1 cellular context compared by ENCODE assay signal in the genomic region with DNA sequence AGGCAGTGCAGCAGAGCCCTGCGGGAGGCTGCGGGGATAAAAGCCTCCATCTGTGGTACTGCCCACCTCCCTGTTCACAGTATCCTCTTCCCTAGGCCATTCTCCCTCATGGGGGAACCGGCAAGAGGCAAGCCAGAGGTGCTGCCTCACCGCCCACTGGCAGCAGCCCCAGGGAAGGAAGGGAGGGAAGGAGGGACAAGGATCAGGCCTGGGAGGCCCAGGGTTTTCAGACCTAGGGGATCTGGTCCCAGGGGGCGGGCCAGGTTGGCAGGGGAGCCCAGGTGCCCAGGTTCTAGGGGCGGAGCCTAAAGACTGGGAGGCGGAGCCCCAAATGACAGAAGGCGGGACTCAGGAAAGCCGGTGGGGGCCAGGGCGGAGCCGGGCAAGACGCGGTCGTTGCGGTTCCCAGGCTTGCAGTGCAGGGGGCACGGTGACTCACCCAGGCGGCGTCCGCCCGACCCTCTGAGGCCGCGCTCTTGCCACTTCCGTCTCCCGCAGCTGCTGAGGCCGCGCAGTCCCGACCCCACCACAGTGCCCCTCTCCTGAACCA.
TF ChIP-seq lines count a peak whose summit lies in the region.

No MANE protein-coding gene starts in this region.

TF ChIP-seq in H1, 55 proteins besides CTCF, POLR2A, EP300 and RAD21 (continued from another document):
- no peak for TF ChIP-seq EZH2 (IDR thresholded peaks at IDR 0.05; ENCODE audit: low read depth, low read length, severe bottlenecking)
- TF ChIP-seq SIRT6 (IDR thresholded peaks at IDR 0.05; ENCODE audit: low read length), result no peak
- TF ChIP-seq SRF (IDR thresholded peaks at IDR 0.05; ENCODE audit: low read depth, low read length), result no peak
- TF ChIP-seq ASH2L (IDR thresholded peaks at IDR 0.05; ENCODE audit: low read length), result no peak
- TF ChIP-seq HDAC6 (IDR thresholded peaks at IDR 0.05; ENCODE audit: low read depth, low read length), result no peak
- TF ChIP-seq SUZ12 (IDR thresholded peaks at IDR 0.05; ENCODE audit: low read length), result no peak
- no peak for TF ChIP-seq CEBPB (IDR thresholded peaks at IDR 0.05; ENCODE audit: low read depth, low read length)
- TF ChIP-seq, protein P1, sequence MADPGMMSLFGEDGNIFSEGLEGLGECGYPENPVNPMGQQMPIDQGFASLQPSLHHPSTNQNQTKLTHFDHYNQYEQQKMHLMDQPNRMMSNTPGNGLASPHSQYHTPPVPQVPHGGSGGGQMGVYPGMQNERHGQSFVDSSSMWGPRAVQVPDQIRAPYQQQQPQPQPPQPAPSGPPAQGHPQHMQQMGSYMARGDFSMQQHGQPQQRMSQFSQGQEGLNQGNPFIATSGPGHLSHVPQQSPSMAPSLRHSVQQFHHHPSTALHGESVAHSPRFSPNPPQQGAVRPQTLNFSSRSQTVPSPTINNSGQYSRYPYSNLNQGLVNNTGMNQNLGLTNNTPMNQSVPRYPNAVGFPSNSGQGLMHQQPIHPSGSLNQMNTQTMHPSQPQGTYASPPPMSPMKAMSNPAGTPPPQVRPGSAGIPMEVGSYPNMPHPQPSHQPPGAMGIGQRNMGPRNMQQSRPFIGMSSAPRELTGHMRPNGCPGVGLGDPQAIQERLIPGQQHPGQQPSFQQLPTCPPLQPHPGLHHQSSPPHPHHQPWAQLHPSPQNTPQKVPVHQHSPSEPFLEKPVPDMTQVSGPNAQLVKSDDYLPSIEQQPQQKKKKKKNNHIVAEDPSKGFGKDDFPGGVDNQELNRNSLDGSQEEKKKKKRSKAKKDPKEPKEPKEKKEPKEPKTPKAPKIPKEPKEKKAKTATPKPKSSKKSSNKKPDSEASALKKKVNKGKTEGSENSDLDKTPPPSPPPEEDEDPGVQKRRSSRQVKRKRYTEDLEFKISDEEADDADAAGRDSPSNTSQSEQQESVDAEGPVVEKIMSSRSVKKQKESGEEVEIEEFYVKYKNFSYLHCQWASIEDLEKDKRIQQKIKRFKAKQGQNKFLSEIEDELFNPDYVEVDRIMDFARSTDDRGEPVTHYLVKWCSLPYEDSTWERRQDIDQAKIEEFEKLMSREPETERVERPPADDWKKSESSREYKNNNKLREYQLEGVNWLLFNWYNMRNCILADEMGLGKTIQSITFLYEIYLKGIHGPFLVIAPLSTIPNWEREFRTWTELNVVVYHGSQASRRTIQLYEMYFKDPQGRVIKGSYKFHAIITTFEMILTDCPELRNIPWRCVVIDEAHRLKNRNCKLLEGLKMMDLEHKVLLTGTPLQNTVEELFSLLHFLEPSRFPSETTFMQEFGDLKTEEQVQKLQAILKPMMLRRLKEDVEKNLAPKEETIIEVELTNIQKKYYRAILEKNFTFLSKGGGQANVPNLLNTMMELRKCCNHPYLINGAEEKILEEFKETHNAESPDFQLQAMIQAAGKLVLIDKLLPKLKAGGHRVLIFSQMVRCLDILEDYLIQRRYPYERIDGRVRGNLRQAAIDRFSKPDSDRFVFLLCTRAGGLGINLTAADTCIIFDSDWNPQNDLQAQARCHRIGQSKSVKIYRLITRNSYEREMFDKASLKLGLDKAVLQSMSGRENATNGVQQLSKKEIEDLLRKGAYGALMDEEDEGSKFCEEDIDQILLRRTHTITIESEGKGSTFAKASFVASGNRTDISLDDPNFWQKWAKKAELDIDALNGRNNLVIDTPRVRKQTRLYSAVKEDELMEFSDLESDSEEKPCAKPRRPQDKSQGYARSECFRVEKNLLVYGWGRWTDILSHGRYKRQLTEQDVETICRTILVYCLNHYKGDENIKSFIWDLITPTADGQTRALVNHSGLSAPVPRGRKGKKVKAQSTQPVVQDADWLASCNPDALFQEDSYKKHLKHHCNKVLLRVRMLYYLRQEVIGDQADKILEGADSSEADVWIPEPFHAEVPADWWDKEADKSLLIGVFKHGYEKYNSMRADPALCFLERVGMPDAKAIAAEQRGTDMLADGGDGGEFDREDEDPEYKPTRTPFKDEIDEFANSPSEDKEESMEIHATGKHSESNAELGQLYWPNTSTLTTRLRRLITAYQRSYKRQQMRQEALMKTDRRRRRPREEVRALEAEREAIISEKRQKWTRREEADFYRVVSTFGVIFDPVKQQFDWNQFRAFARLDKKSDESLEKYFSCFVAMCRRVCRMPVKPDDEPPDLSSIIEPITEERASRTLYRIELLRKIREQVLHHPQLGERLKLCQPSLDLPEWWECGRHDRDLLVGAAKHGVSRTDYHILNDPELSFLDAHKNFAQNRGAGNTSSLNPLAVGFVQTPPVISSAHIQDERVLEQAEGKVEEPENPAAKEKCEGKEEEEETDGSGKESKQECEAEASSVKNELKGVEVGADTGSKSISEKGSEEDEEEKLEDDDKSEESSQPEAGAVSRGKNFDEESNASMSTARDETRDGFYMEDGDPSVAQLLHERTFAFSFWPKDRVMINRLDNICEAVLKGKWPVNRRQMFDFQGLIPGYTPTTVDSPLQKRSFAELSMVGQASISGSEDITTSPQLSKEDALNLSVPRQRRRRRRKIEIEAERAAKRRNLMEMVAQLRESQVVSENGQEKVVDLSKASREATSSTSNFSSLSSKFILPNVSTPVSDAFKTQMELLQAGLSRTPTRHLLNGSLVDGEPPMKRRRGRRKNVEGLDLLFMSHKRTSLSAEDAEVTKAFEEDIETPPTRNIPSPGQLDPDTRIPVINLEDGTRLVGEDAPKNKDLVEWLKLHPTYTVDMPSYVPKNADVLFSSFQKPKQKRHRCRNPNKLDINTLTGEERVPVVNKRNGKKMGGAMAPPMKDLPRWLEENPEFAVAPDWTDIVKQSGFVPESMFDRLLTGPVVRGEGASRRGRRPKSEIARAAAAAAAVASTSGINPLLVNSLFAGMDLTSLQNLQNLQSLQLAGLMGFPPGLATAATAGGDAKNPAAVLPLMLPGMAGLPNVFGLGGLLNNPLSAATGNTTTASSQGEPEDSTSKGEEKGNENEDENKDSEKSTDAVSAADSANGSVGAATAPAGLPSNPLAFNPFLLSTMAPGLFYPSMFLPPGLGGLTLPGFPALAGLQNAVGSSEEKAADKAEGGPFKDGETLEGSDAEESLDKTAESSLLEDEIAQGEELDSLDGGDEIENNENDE (IDR thresholded peaks at IDR 0.05; ENCODE audit: insufficient replicate concordance, low read length), result no peak
- no peak; the same call in 1 of the 2 replicates for TF ChIP-seq GABPA (IDR thresholded peaks at IDR 0.05; ENCODE audit: borderline replicate concordance, insufficient read depth, low read length)
- TF ChIP-seq PHF8 (conservative IDR thresholded peaks at IDR 0.05; ENCODE audit: low read depth, low read length), result peak; percentile 56
- TF ChIP-seq KDM1A (IDR thresholded peaks at IDR 0.05; ENCODE audit: borderline replicate concordance, low read length), result no peak
- no peak for TF ChIP-seq YY1 (IDR thresholded peaks at IDR 0.05; ENCODE audit: low read depth, low read length)
- peak; percentile 58; the same call in 1 of the 2 replicates for TF ChIP-seq TAF1 (IDR thresholded peaks at IDR 0.05; ENCODE audit: low read depth, low read length)
- TF ChIP-seq, protein P2, sequence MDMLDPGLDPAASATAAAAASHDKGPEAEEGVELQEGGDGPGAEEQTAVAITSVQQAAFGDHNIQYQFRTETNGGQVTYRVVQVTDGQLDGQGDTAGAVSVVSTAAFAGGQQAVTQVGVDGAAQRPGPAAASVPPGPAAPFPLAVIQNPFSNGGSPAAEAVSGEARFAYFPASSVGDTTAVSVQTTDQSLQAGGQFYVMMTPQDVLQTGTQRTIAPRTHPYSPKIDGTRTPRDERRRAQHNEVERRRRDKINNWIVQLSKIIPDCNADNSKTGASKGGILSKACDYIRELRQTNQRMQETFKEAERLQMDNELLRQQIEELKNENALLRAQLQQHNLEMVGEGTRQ (IDR thresholded peaks at IDR 0.05; ENCODE audit: low read length), result no peak
- no peak for TF ChIP-seq FOSL1 (IDR thresholded peaks at IDR 0.05; ENCODE audit: insufficient read depth, low read depth, low read length)
- no peak for TF ChIP-seq CHD1 (IDR thresholded peaks at IDR 0.05; ENCODE audit: low read depth, low read length)
- peak; percentile 51; the same call in 1 of the 2 replicates for TF ChIP-seq TBP (IDR thresholded peaks at IDR 0.05; ENCODE audit: low read depth, low read length)
- no peak for TF ChIP-seq SP4 (IDR thresholded peaks at IDR 0.05; ENCODE audit: low read length)
- TF ChIP-seq, protein P3, sequence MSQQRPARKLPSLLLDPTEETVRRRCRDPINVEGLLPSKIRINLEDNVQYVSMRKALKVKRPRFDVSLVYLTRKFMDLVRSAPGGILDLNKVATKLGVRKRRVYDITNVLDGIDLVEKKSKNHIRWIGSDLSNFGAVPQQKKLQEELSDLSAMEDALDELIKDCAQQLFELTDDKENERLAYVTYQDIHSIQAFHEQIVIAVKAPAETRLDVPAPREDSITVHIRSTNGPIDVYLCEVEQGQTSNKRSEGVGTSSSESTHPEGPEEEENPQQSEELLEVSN (IDR thresholded peaks at IDR 0.05), result no peak
- no peak for TF ChIP-seq BACH1 (IDR thresholded peaks at IDR 0.05; ENCODE audit: low read length)
- TF ChIP-seq, protein P4, sequence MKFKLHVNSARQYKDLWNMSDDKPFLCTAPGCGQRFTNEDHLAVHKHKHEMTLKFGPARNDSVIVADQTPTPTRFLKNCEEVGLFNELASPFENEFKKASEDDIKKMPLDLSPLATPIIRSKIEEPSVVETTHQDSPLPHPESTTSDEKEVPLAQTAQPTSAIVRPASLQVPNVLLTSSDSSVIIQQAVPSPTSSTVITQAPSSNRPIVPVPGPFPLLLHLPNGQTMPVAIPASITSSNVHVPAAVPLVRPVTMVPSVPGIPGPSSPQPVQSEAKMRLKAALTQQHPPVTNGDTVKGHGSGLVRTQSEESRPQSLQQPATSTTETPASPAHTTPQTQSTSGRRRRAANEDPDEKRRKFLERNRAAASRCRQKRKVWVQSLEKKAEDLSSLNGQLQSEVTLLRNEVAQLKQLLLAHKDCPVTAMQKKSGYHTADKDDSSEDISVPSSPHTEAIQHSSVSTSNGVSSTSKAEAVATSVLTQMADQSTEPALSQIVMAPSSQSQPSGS (IDR thresholded peaks at IDR 0.05; ENCODE audit: low read length), result no peak
- no peak for TF ChIP-seq GTF2F1 (IDR thresholded peaks at IDR 0.05; ENCODE audit: borderline replicate concordance, low read depth, low read length)
- no peak for TF ChIP-seq EGR1 (IDR thresholded peaks at IDR 0.05; ENCODE audit: borderline replicate concordance, low read depth, low read length)
- TF ChIP-seq SAP30 (IDR thresholded peaks at IDR 0.05; ENCODE audit: insufficient read depth, insufficient replicate concordance, low read length), result peak; percentile 35
- no peak for TF ChIP-seq CBX5 (IDR thresholded peaks at IDR 0.05; ENCODE audit: low read depth, low read length)
- no peak for TF ChIP-seq CTBP2 (IDR thresholded peaks at IDR 0.05; ENCODE audit: borderline replicate concordance, insufficient read depth, insufficient read length, low read length)
- TF ChIP-seq JUN (IDR thresholded peaks at IDR 0.05; ENCODE audit: low read depth, low read length), result peak; percentile 58; the same call in 1 of the 2 replicates
- TF ChIP-seq, protein P5, sequence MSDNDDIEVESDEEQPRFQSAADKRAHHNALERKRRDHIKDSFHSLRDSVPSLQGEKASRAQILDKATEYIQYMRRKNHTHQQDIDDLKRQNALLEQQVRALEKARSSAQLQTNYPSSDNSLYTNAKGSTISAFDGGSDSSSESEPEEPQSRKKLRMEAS (IDR thresholded peaks at IDR 0.05), result no peak
- TF ChIP-seq POU5F1 (IDR thresholded peaks at IDR 0.05; ENCODE audit: low read depth, low read length), result no peak
- TF ChIP-seq TCF12 (IDR thresholded peaks at IDR 0.05; ENCODE audit: low read depth, low read length), result 0 out of 2 replicates have a peak, but pooled peaks have one; percentile 3
- TF ChIP-seq CBX8 (IDR thresholded peaks at IDR 0.05; ENCODE audit: borderline replicate concordance, low read depth, low read length), result no peak
- TF ChIP-seq, protein P6, sequence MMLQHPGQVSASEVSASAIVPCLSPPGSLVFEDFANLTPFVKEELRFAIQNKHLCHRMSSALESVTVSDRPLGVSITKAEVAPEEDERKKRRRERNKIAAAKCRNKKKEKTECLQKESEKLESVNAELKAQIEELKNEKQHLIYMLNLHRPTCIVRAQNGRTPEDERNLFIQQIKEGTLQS (IDR thresholded peaks at IDR 0.05; ENCODE audit: insufficient read depth, low read depth, low read length), result peak; percentile 26; the same call in 1 of the 2 replicates
- no peak for TF ChIP-seq NANOG (IDR thresholded peaks at IDR 0.05; ENCODE audit: insufficient read depth, low read depth, low read length, poor library complexity, severe bottlenecking)
- TF ChIP-seq BCL11A (IDR thresholded peaks at IDR 0.05; ENCODE audit: low read depth in 2 of 2, low read length in 2 of 2), result no peak
- 0 out of 4 replicates have a peak, but pooled peaks have one; percentile 36 to 62 for TF ChIP-seq SIN3A (conservative IDR thresholded peaks at IDR 0.05 in 1 of 2, IDR thresholded peaks at IDR 0.05 in 1 of 2; ENCODE audit: low read depth in 1 of 2, low read length in 2 of 2)
- TF ChIP-seq NRF1 (IDR thresholded peaks at IDR 0.05; ENCODE audit: low read depth, low read length), result no peak
- TF ChIP-seq RFX5 (IDR thresholded peaks at IDR 0.05; ENCODE audit: borderline replicate concordance, low read depth, low read length), result no peak
- no peak for TF ChIP-seq SIX5 (IDR thresholded peaks at IDR 0.05; ENCODE audit: low read depth, low read length)
- TF ChIP-seq KDM5A (IDR thresholded peaks at IDR 0.05; ENCODE audit: low read length), result no peak
- TF ChIP-seq SP2 (IDR thresholded peaks at IDR 0.05; ENCODE audit: low read length), result no peak
- TF ChIP-seq CHD2 (IDR thresholded peaks at IDR 0.05; ENCODE audit: low read length), result no peak
- TF ChIP-seq JUND (IDR thresholded peaks at IDR 0.05; ENCODE audit: low read length), result peak; percentile 92
- peak; percentile 68 for TF ChIP-seq TAF7 (optimal IDR thresholded peaks at IDR 0.05; ENCODE audit: borderline replicate concordance, low read depth, low read length)
- no peak for TF ChIP-seq KDM4A (IDR thresholded peaks at IDR 0.05; ENCODE audit: low read depth, low read length, severe bottlenecking)
- peak; percentile 73; the same call in 1 of the 2 replicates for TF ChIP-seq POLR2AphosphoS5 (IDR thresholded peaks at IDR 0.05; ENCODE audit: low read depth, low read length)
- no peak for TF ChIP-seq RXRA (IDR thresholded peaks at IDR 0.05; ENCODE audit: insufficient read depth, low read depth, low read length)
- no peak for TF ChIP-seq SP1 (IDR thresholded peaks at IDR 0.05; ENCODE audit: low read depth, low read length)
- no peak for TF ChIP-seq TEAD4 (IDR thresholded peaks at IDR 0.05; ENCODE audit: low read depth, low read length)
- TF ChIP-seq HDAC2 (IDR thresholded peaks at IDR 0.05; ENCODE audit: borderline replicate concordance in 1 of 2, low read depth in 2 of 2, low read length in 2 of 2), result no peak
- TF ChIP-seq ZNF274 (IDR thresholded peaks at IDR 0.05; ENCODE audit: borderline replicate concordance, extremely low read depth, low read length), result no peak
- no peak for TF ChIP-seq CREB1 (IDR thresholded peaks at IDR 0.05)
- TF ChIP-seq BRCA1 (IDR thresholded peaks at IDR 0.05; ENCODE audit: low read depth, low read length), result no peak
- TF ChIP-seq MAFK (IDR thresholded peaks at IDR 0.05; ENCODE audit: low read depth, low read length), result no peak
